In genomic region chr16:70474320-70475053, GRCh38 we compare ENCODE assay signal across 1 cellular context.
TF ChIP-seq lines count a peak whose summit lies in the region.

No MANE protein-coding gene starts in this region.

TF ChIP-seq in K562, 482 proteins besides CTCF, POLR2A, EP300 and RAD21:
- no peak for TF ChIP-seq WHSC1 (IDR thresholded peaks at IDR 0.05; ENCODE audit: low read length)
- no peak for TF ChIP-seq ZC3H4 (CRISPR knock-in tag; IDR thresholded peaks at IDR 0.05; ENCODE audit: borderline replicate concordance)
- no peak for TF ChIP-seq ZNF212 (CRISPR knock-in tag; IDR thresholded peaks at IDR 0.05)
- TF ChIP-seq MLX (CRISPR knock-in tag; conservative IDR thresholded peaks at IDR 0.05), result no peak
- TF ChIP-seq SIX5 (IDR thresholded peaks at IDR 0.05; ENCODE audit: borderline replicate concordance in 1 of 2, insufficient read depth in 1 of 2, low read depth in 1 of 2, low read length in 2 of 2), result no peak
- no peak for TF ChIP-seq THAP12 (CRISPR knock-in tag; IDR thresholded peaks at IDR 0.05)
- peak; percentile 28; the same call in 1 of the 2 replicates for TF ChIP-seq RBFOX2 (IDR thresholded peaks at IDR 0.05; ENCODE audit: low read depth, low read length)
- TF ChIP-seq NFYB (IDR thresholded peaks at IDR 0.05; ENCODE audit: extremely low read depth, insufficient read length), result no peak
- no peak for TF ChIP-seq CBX5 (IDR thresholded peaks at IDR 0.05; ENCODE audit: borderline replicate concordance, low read depth)
- TF ChIP-seq KAT7 (CRISPR knock-in tag; IDR thresholded peaks at IDR 0.05; ENCODE audit: borderline replicate concordance), result no peak
- no peak for TF ChIP-seq GATAD2A (IDR thresholded peaks at IDR 0.05)
- TF ChIP-seq E2F8 (IDR thresholded peaks at IDR 0.05; ENCODE audit: low read depth, partially characterized antibody), result no peak
- peak; percentile 56; the same call in 1 of the 2 replicates for TF ChIP-seq POLR2G (IDR thresholded peaks at IDR 0.05; ENCODE audit: low read depth, low read length)
- TF ChIP-seq ZNF408 (CRISPR knock-in tag; IDR thresholded peaks at IDR 0.05; ENCODE audit: low read depth), result no peak
